ENCODE assay signal across 8 cellular contexts in genomic region chr12:117119592-117120198, GRCh38. TPM values are rescaled to one million over a fixed set of nuclear protein-coding genes. Genes with fewer than 3 reads are reported as not detected.
DNase-seq lines count a peak whose midpoint lies in the region; ATAC-seq and TF ChIP-seq lines count a peak whose summit lies in the region.

No MANE protein-coding gene starts in this region.

- H3K27me3 ChIP-seq in PC-9 (ENCODE audit: insufficient read depth, low read depth): no peaks in the 10 kb centered on the region

- POLR2A ChIA-PET in HEK293T (lab: Yijun Ruan, JAX) (no interaction called here), PC-9 (lab: Charles Lee; ENCODE audit: unreplicated experiment) (no interaction called here)

- no peaks in the 10 kb centered on the region for H3K36me3 ChIP-seq in PC-9 (ENCODE audit: low read depth)

- no peak overlapping the region for H2AFZ ChIP-seq in PC-9

- H3K4me1 ChIP-seq in PC-9 (replicated peaks; ENCODE audit: insufficient read depth): peaks cover 3% of the 10 kb centered on the region; the same call in 1 of the 2 replicates

- H3K4me3 ChIP-seq in PC-9: no peak overlapping the region
- H3K4me3 ChIP-seq in cardiac fibroblast (replicated peaks in 1 of 2; ENCODE audit: low read depth in 2 of 2, low read length in 2 of 2): no peak overlapping the region

- CTCF ChIA-PET in HEK293T (lab: Yijun Ruan, JAX): interaction anchor here (0.6 to 2.7 kb wide), 10 partner anchors 14 to 416 kb away, joined by 3 to 14 read pairs (median 4); no protein-coding TSS in a partner anchor
- CTCF ChIA-PET in PC-9 (lab: Charles Lee): interaction anchor here (0.5 kb wide), 1 partner anchor 21 kb away, joined by 3 read pairs; the partner anchor contains the start of gene TESC

- no peaks in the 10 kb centered on the region for H3F3A ChIP-seq in PC-9 (ENCODE audit: insufficient read depth, low read depth)

- intact Hi-C loops in PC-9 (cut with micrococcal nuclease; ENCODE audit: unreplicated experiment): loop anchor here (1.0 to 2.0 kb wide), 2 partner anchors 94 to 417 kb away; no protein-coding TSS in a partner anchor

- no peaks in the 10 kb centered on the region for H4K20me1 ChIP-seq in PC-9 (ENCODE audit: insufficient read depth)

- H3K4me2 ChIP-seq in PC-9: no peak overlapping the region

- no peaks in the 10 kb centered on the region for H3K9me3 ChIP-seq in PC-9 (ENCODE audit: insufficient read depth, low read depth)

- no peaks in the 10 kb centered on the region for H3K9me2 ChIP-seq in PC-9 (ENCODE audit: insufficient read depth)

- no TSS peak for BruUV-seq in PC-9 (replicated peaks; lab: Mats Ljungman, UMichigan)

- no peak overlapping the region for H3K27ac ChIP-seq in PC-9

- peak; percentile 63 for DNase-seq in DMS 273 (lab: John Stamatoyannopoulos, UW; ENCODE audit: unreplicated experiment)
- DNase-seq in HEK293T (ENCODE audit: extremely low spot score): peak; percentile 70
- peak in 1 of 2 experiments; percentile 25 for DNase-seq in PC-9
- peak in 1 of 2 donors; percentile 36 for DNase-seq in cardiac fibroblast (ENCODE audit: low read depth in 2 of 2)
- DNase-seq in lung microvascular endothelial cell (ENCODE audit: low read depth in 2 of 2): peak; percentile 28 to 43
- DNase-seq in stimulated activated CD4-positive, alpha-beta T cell treated with anti-CD3 and anti-CD28 coated beads, Interleukin-4, amount 100 ng/mL, for 1 hour: no peak

- TF ChIP-seq CTCF in PC-9 (conservative IDR thresholded peaks at IDR 0.05): peak; percentile 88
- TF ChIP-seq CTCF in cardiac fibroblast (IDR thresholded peaks at IDR 0.05; ENCODE audit: low read depth, low read length): peak; percentile 66

- H3K79me2 ChIP-seq in PC-9 (ENCODE audit: low read depth): no peaks in the 10 kb centered on the region

- ATAC-seq in HG03378 (IDR thresholded peaks at IDR 0.05; ENCODE audit: unreplicated experiment): no peak
- ATAC-seq in HG02623 (IDR thresholded peaks at IDR 0.05; ENCODE audit: unreplicated experiment): no peak

TF ChIP-seq in HEK293T, 16 proteins besides CTCF, POLR2A, EP300 and RAD21:
- TF ChIP-seq BHLHE40 (IDR thresholded peaks at IDR 0.05; ENCODE audit: borderline replicate concordance) (no peak), CTBP1 (IDR thresholded peaks at IDR 0.05; ENCODE audit: borderline replicate concordance) (no peak)

RNA-seq across cellular contexts. Expression of gene TESC, which starts 20.5 kb away (rescaled TPM):
- total RNA-seq in PC-9 (2021): not detected in 2 replicates
- 0.20 and 0.44 TPM in 2 replicates for total RNA-seq in lung microvascular endothelial cell
